Comparison of ENCODE assay signal across 14 cellular contexts in genomic region chr22:24422078-24422665, GRCh38. TPM values are rescaled to one million over a fixed set of nuclear protein-coding genes. Genes with fewer than 3 reads are reported as not detected.
DNase-seq lines count a peak whose midpoint lies in the region; ATAC-seq, FAIRE-seq and TF ChIP-seq lines count a peak whose summit lies in the region.
"Had no signal": no experiment of that assay in that cellular context is flagged by ENCODE, and none has a peak within 500 bp of the region (broad histone marks: within the 10 kb centered on the region; RNA-seq: fewer than 3 reads in every experiment).

No MANE protein-coding gene starts in this region.

- BruUV-seq in HepG2 (replicated peaks; lab: Mats Ljungman, UMichigan) = no TSS peak

- TF ChIP-seq EP300 in HepG2 (IDR thresholded peaks at IDR 0.05; ENCODE audit: low read depth in 2 of 2, low read length in 2 of 2) (no peak), HepG2 (CRISPR knock-in tag; IDR thresholded peaks at IDR 0.05; ENCODE audit: borderline replicate concordance) (no peak)

- CTCF ChIA-PET in activated CD8-positive, alpha-beta memory T cell treated with anti-CD3 and anti-CD28 coated beads, Interleukin-2, amount 10 ng/mL, durations not matched to agents 7 days and 5 days (lab: Charles Lee) = interaction anchor here (0.7 to 8.4 kb wide), 16 partner anchors 10 to 132 kb away, joined by 3 to 102 read pairs (median 9); partner anchors contain the start of gene GUCD1
- CTCF ChIA-PET in HepG2 (lab: Yijun Ruan, JAX; ENCODE audit: low intra/inter-chr PET ratio, low total read pairs) = interaction anchor here (5.7 kb wide), 1 partner anchor 103 kb away, joined by 59 read pairs; no protein-coding TSS in a partner anchor

- H3K9ac ChIP-seq in neural progenitor cell = no peak overlapping the region
- no peak overlapping the region for H3K9ac ChIP-seq in HepG2 (ENCODE audit: insufficient read depth, low read depth, low read length)

- H2AFZ ChIP-seq in neural progenitor cell (replicated peaks) (no peak overlapping the region), HepG2 (ENCODE audit: low read length) (no peak overlapping the region)

- no peak for DNase-seq in activated CD8-positive, alpha-beta memory T cell treated with anti-CD3 and anti-CD28 coated beads, Interleukin-2, amount 10 ng/mL, durations not matched to agents 7 days and 5 days
- DNase-seq in activated CD8-positive, alpha-beta memory T cell treated with anti-CD3 and anti-CD28 coated beads, Interleukin-2, amount 50 U/mL, for 4 hours = no peak
- no peak for DNase-seq in HFFc6
- no peak for DNase-seq in central memory CD8-positive, alpha-beta T cell (ENCODE audit: low spot score in 2 of 2)
- no peak for DNase-seq in neural progenitor cell (ENCODE audit: low spot score)
- no peak for DNase-seq in HepG2 (ENCODE audit: low spot score)
- DNase-seq: hypothalamus, MV-4-11, nucleus accumbens, T1000 had no signal

- peaks cover 10% of the 10 kb centered on the region for H3K27me3 Mint-ChIP-seq in activated CD8-positive, alpha-beta memory T cell treated with anti-CD3 and anti-CD28 coated beads, Interleukin-2, amount 10 ng/mL, durations not matched to agents 7 days and 5 days
- H3K27me3 Mint-ChIP-seq in HFFc6 (ENCODE audit: insufficient read depth) = peaks cover 4% of the 10 kb centered on the region
- no peaks in the 10 kb centered on the region for H3K27me3 Mint-ChIP-seq in central memory CD8-positive, alpha-beta T cell
- H3K27me3 Mint-ChIP-seq in neural progenitor cell (ENCODE audit: insufficient read depth, low read depth) = peaks cover 34% of the 10 kb centered on the region

- no peak for ATAC-seq in activated CD8-positive, alpha-beta memory T cell treated with anti-CD3 and anti-CD28 coated beads, Interleukin-2, amount 10 ng/mL, durations not matched to agents 7 days and 5 days
- no peak for ATAC-seq in central memory CD8-positive, alpha-beta T cell (replicated peaks; ENCODE audit: extremely low read depth, poor library complexity, severe bottlenecking)
- ATAC-seq in GM19023 (IDR thresholded peaks at IDR 0.05; ENCODE audit: unreplicated experiment) (no peak), HG02870 (IDR thresholded peaks at IDR 0.05; ENCODE audit: unreplicated experiment) (no peak), HepG2 (no peak)

- no peak overlapping the region for H3K27ac Mint-ChIP-seq in activated CD8-positive, alpha-beta memory T cell treated with anti-CD3 and anti-CD28 coated beads, Interleukin-2, amount 10 ng/mL, durations not matched to agents 7 days and 5 days
- H3K27ac Mint-ChIP-seq in HFFc6 (no peak overlapping the region), neural progenitor cell (no peak overlapping the region)
- peak overlapping the region; percentile 83 for H3K27ac Mint-ChIP-seq in central memory CD8-positive, alpha-beta T cell (ENCODE audit: low read depth)

- no peak for FAIRE-seq in HepG2 (lab: Jason Lieb, UNC)
- FAIRE-seq: D721Med had no signal

- H3K27ac ChIP-seq in neural progenitor cell = no peak overlapping the region
- H3K27ac ChIP-seq in HepG2 (ENCODE audit: extremely low read length, insufficient read depth, low read length) = no peak overlapping the region
- H3K27ac ChIP-seq: ascending aorta had no signal

- no peaks in the 10 kb centered on the region for H3K79me2 ChIP-seq in neural progenitor cell (ENCODE audit: low read depth)
- no peaks in the 10 kb centered on the region for H3K79me2 ChIP-seq in HepG2 (ENCODE audit: insufficient read depth, low read length)

- no peaks in the 10 kb centered on the region for H3K36me3 ChIP-seq in neural progenitor cell
- peaks cover 0 to 1% of the 10 kb centered on the region in 2 experiments; a peak in 1 of 5 replicates for H3K36me3 ChIP-seq in HepG2 (replicated peaks in 1 of 2; ENCODE audit: control insufficient read depth in 1 of 2, insufficient read depth in 2 of 2, low read length in 2 of 2)
- H3K36me3 ChIP-seq: ascending aorta had no signal

- H3K4me3 ChIP-seq in neural progenitor cell (no peak overlapping the region), HepG2 (replicated peaks in 1 of 3; ENCODE audit: insufficient read depth in 1 of 3, low read depth in 2 of 3, low read length in 3 of 3) (no peak overlapping the region)
- H3K4me3 ChIP-seq: ascending aorta had no signal

- peak overlapping the region; percentile 50 for H3K4me3 Mint-ChIP-seq in activated CD8-positive, alpha-beta memory T cell treated with anti-CD3 and anti-CD28 coated beads, Interleukin-2, amount 10 ng/mL, durations not matched to agents 7 days and 5 days
- H3K4me3 Mint-ChIP-seq in HFFc6 = 0 out of 2 replicates have a peak overlapping the region, but pooled peaks have one; percentile 42
- H3K4me3 Mint-ChIP-seq in central memory CD8-positive, alpha-beta T cell = peak overlapping the region; percentile 80
- H3K4me3 Mint-ChIP-seq in neural progenitor cell = peak overlapping the region; percentile 64

- H3F3A ChIP-seq in neural progenitor cell (ENCODE audit: low read depth) = no peaks in the 10 kb centered on the region

- in situ Hi-C loops in HepG2 (cut with HindIII; ENCODE audit: extremely low pct_ligation_motif_present, low pct_unique_long_range_greater_than_20kb) = loop anchor here (5.0 kb wide), 1 partner anchor 100 kb away; no protein-coding TSS in a partner anchor

- 66% methylated on average over 5 of the region's 5 CpGs for WGBS in HepG2 (ENCODE audit: low lambda C conversion rate)

- TF ChIP-seq RAD21 in HepG2 (CRISPR knock-in tag; IDR thresholded peaks at IDR 0.05) = no peak

- POLR2A ChIA-PET in HepG2 (lab: Yijun Ruan, JAX) = interaction anchor here (4.2 kb wide), 1 partner anchor 101 kb away, joined by 24 read pairs; no protein-coding TSS in a partner anchor

- no peaks in the 10 kb centered on the region for H3K9me3 Mint-ChIP-seq in activated CD8-positive, alpha-beta memory T cell treated with anti-CD3 and anti-CD28 coated beads, Interleukin-2, amount 10 ng/mL, durations not matched to agents 7 days and 5 days (ENCODE audit: low read depth)
- H3K9me3 Mint-ChIP-seq in HFFc6 = no peaks in the 10 kb centered on the region
- H3K9me3 Mint-ChIP-seq in central memory CD8-positive, alpha-beta T cell = no peaks in the 10 kb centered on the region
- H3K9me3 Mint-ChIP-seq in neural progenitor cell = no peaks in the 10 kb centered on the region

- H3K4me2 ChIP-seq in neural progenitor cell = no peak overlapping the region
- no peak overlapping the region for H3K4me2 ChIP-seq in HepG2 (ENCODE audit: low read depth, low read length)

- TF ChIP-seq CTCF in HFFc6 (IDR thresholded peaks at IDR 0.05) (no peak), neural progenitor cell (IDR thresholded peaks at IDR 0.05) (no peak), HepG2 (CRISPR knock-in tag; IDR thresholded peaks at IDR 0.05) (no peak)

- no peaks in the 10 kb centered on the region for H3K36me3 Mint-ChIP-seq in activated CD8-positive, alpha-beta memory T cell treated with anti-CD3 and anti-CD28 coated beads, Interleukin-2, amount 10 ng/mL, durations not matched to agents 7 days and 5 days
- H3K36me3 Mint-ChIP-seq in HFFc6 (ENCODE audit: low read depth) (no peaks in the 10 kb centered on the region), neural progenitor cell (no peaks in the 10 kb centered on the region)
- H3K36me3 Mint-ChIP-seq in central memory CD8-positive, alpha-beta T cell (ENCODE audit: insufficient read depth) = peaks cover 19% of the 10 kb centered on the region

- H3K9me3 ChIP-seq in neural progenitor cell (ENCODE audit: low read depth) = no peaks in the 10 kb centered on the region
- H3K9me3 ChIP-seq in HepG2 (ENCODE audit: low read length) = no peaks in the 10 kb centered on the region
- H3K9me3 ChIP-seq: ascending aorta had no signal

- peaks cover 20% of the 10 kb centered on the region for H3K4me1 Mint-ChIP-seq in activated CD8-positive, alpha-beta memory T cell treated with anti-CD3 and anti-CD28 coated beads, Interleukin-2, amount 10 ng/mL, durations not matched to agents 7 days and 5 days
- H3K4me1 Mint-ChIP-seq in HFFc6 (ENCODE audit: low read depth) = no peaks in the 10 kb centered on the region
- H3K4me1 Mint-ChIP-seq in central memory CD8-positive, alpha-beta T cell = peaks cover 30% of the 10 kb centered on the region
- peaks cover 15% of the 10 kb centered on the region for H3K4me1 Mint-ChIP-seq in neural progenitor cell

- intact Hi-C loops in HepG2 (cut with micrococcal nuclease; ENCODE audit: unreplicated experiment) = loop anchor here (5.0 kb wide), 1 partner anchor 80 kb away; no protein-coding TSS in a partner anchor

- peaks cover 27% of the 10 kb centered on the region for H3K4me1 ChIP-seq in neural progenitor cell
- peaks cover 42% of the 10 kb centered on the region for H3K4me1 ChIP-seq in HepG2 (ENCODE audit: insufficient read depth, low read length)
- H3K4me1 ChIP-seq: ascending aorta had no signal

- no peak for TF ChIP-seq POLR2A in HepG2 (IDR thresholded peaks at IDR 0.05; ENCODE audit: insufficient read depth in 1 of 2, low read depth in 2 of 2, low read length in 2 of 2)

- peaks cover 47% of the 10 kb centered on the region for H3K27me3 ChIP-seq in neural progenitor cell
- peaks cover 0 to 4% of the 10 kb centered on the region in 2 experiments; a peak in 2 of 5 replicates for H3K27me3 ChIP-seq in HepG2 (ENCODE audit: control insufficient read depth in 1 of 2, insufficient read depth in 2 of 2, low read length in 2 of 2)
- H3K27me3 ChIP-seq: ascending aorta had no signal

- H4K20me1 ChIP-seq in neural progenitor cell (ENCODE audit: low read depth) (no peaks in the 10 kb centered on the region), HepG2 (ENCODE audit: insufficient read depth, low read length) (no peaks in the 10 kb centered on the region)

RNA-seq across cellular contexts. Expression of gene ADORA2A, which starts 5.2 kb away (rescaled TPM):
- total RNA-seq in activated CD8-positive, alpha-beta memory T cell treated with anti-CD3 and anti-CD28 coated beads, Interleukin-2, amount 10 ng/mL, durations not matched to agents 7 days and 5 days = 10 to 100 TPM; 19.7 to 21.1 TPM
- total RNA-seq in HFFc6 (2021; fragmentation: NEBNext Ultra II Directional; extraction: Animal tissue kit (Norgen Biotek cat#: 25700)) = 1 to 10 TPM; 1.1 to 2.9 (median 1.4) TPM
- total RNA-seq in neural progenitor cell (ENCODE audit: low replicate concordance) (0.51 and 5.8 TPM in 2 replicates), HepG2 (2016; rRNA removed; fragmentation: Illumina TruSeq; extraction: Trizol) (3.3 and 4.0 TPM in 2 replicates)
- total RNA-seq in HepG2 (2016; cell fraction: cytosol; rRNA removed; fragmentation: Illumina TruSeq; extraction: Trizol; ENCODE audit: low read depth) = 1.3 and 1.5 TPM in 2 replicates
- total RNA-seq in HepG2 (2016; cell fraction: insoluble cytoplasmic fraction; rRNA removed; fragmentation: Illumina TruSeq; extraction: Trizol) = 3.1 and 3.5 TPM in 2 replicates
- total RNA-seq in HepG2 (2016; cell fraction: membrane; rRNA removed; fragmentation: Illumina TruSeq; extraction: Trizol) = 2.9 and 5.0 TPM in 2 replicates
- total RNA-seq in HepG2 (2016; cell fraction: nucleus; rRNA removed; fragmentation: Illumina TruSeq; extraction: Trizol) = 2.4 TPM in 2 replicates
- polyA plus RNA-seq in HepG2 (2011; rRNA removed) = 5.0 and 7.3 TPM in 2 replicates
- 4.4 and 5.8 TPM in 2 replicates for polyA plus RNA-seq in HepG2 (2011; cell fraction: cytosol; rRNA removed)
- polyA plus RNA-seq in HepG2 (2011; cell fraction: nucleus; rRNA removed) = 15.5 and 20.4 TPM in 2 replicates
- polyA plus RNA-seq in HepG2 (2012) = 7.5 and 9.0 TPM in 2 replicates
- polyA plus RNA-seq in HepG2 (2016; cell fraction: cytosol; fragmentation: Illumina TruSeq; extraction: Trizol; ENCODE audit: low read depth) = 1.3 and 1.7 TPM in 2 replicates
- polyA plus RNA-seq in HepG2 (2016; cell fraction: insoluble cytoplasmic fraction; fragmentation: Illumina TruSeq; extraction: Trizol; ENCODE audit: low read depth) = 3.1 and 3.9 TPM in 2 replicates
- polyA plus RNA-seq in HepG2 (2016; cell fraction: membrane; fragmentation: Illumina TruSeq; extraction: Trizol; ENCODE audit: low read depth) = 2.3 and 3.2 TPM in 2 replicates
- 4.1 and 4.2 TPM in 2 replicates for polyA plus RNA-seq in HepG2 (2016; cell fraction: nucleus; fragmentation: Illumina TruSeq; extraction: Trizol; ENCODE audit: insufficient read depth, low read depth)
- polyA minus RNA-seq in HepG2 (2011; rRNA and poly(A)+ RNA removed; ENCODE audit: low replicate concordance) = 3.1 and 18.4 TPM in 2 replicates
- 1.4 and 2.7 TPM in 2 replicates for polyA minus RNA-seq in HepG2 (2011; cell fraction: cytosol; rRNA and poly(A)+ RNA removed)
- 4.9 and 7.1 TPM in 2 replicates for polyA minus RNA-seq in HepG2 (2011; cell fraction: nucleus; rRNA and poly(A)+ RNA removed)
